Comparison of ENCODE assay signal across 17 cellular contexts in the genomic region with DNA sequence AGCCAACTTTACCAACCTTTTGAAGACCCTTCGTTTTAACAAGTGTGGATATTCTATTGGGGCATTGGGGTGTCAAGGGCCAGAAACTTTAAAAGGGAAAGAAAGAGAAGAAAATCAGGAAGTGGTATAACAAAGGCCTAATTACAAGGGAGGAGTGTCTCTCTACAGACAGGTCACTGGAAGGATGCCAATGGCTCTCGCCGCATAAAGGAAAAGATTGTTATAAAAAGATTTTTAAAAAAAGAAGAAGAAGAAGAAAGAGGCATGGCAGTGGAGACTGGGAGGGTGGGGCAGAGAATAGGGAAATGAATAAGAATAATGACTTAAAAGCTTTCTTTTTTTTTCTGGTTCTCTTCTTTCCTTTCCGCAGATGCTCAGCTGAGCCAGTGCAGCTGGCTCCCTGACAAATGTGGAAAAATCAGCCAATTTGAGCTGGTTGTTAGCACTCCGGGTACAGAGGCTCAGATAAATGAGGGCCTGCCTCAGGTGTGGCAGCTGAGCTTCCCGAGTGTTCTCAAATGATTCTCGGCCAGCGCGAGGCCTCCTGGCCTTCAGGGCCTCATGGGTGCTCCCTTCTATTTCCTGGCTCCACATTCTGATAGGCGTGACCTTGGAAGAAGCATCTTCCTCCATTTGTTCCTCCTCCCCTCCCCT.
DNase-seq lines count a peak whose midpoint lies in the region; TF ChIP-seq lines count a peak whose summit lies in the region.
"Had no signal": no experiment of that assay in that cellular context is flagged by ENCODE, and none has a peak within 500 bp of the region (broad histone marks: within the 10 kb centered on the region; RNA-seq: fewer than 3 reads in every experiment).

No MANE protein-coding gene starts in this region.

- H3K4me1 ChIP-seq in breast epithelium (no peaks in the 10 kb centered on the region), PC-9 (replicated peaks; ENCODE audit: insufficient read depth) (peaks cover 22% of the 10 kb centered on the region), left ventricle myocardium inferior (peaks cover 28% of the 10 kb centered on the region)
- H3K4me1 ChIP-seq: A549, ascending aorta had no signal

- no peaks in the 10 kb centered on the region for H3K36me3 ChIP-seq in breast epithelium
- no peaks in the 10 kb centered on the region for H3K36me3 ChIP-seq in PC-9 (ENCODE audit: low read depth)
- no peaks in the 10 kb centered on the region for H3K36me3 ChIP-seq in left ventricle myocardium inferior
- H3K36me3 ChIP-seq: ascending aorta, SJSA1, vagina had no signal

- peak overlapping the region; percentile 23 for H3K4me2 ChIP-seq in PC-9
- H3K4me2 ChIP-seq: A549 had no signal

- TF ChIP-seq CTCF in breast epithelium (IDR thresholded peaks at IDR 0.05) (no peak), MCF 10A (IDR thresholded peaks at IDR 0.05; ENCODE audit: unreplicated experiment) (no peak), PC-9 (conservative IDR thresholded peaks at IDR 0.05) (no peak), left ventricle myocardium inferior (IDR thresholded peaks at IDR 0.05; ENCODE audit: borderline replicate concordance) (no peak), type B pancreatic cell (conservative IDR thresholded peaks at IDR 0.05) (no peak), GM13977 (IDR thresholded peaks at IDR 0.05; ENCODE audit: extremely low read depth, insufficient read depth, missing control alignments) (no peak)

- no peaks in the 10 kb centered on the region for H3K27me3 Mint-ChIP-seq in MCF 10A (ENCODE audit: insufficient read depth, unreplicated experiment)
- H3K27me3 Mint-ChIP-seq in type B pancreatic cell, result no peaks in the 10 kb centered on the region

- H3K27ac ChIP-seq in breast epithelium (peak overlapping the region; percentile 66 to 73), PC-9 (no peak overlapping the region), left ventricle myocardium inferior (replicated peaks) (peak overlapping the region; percentile 63)
- H3K27ac ChIP-seq: A549, ascending aorta, SJSA1, vagina had no signal

- no peak overlapping the region for H3K4me3 ChIP-seq in breast epithelium
- no peak overlapping the region for H3K4me3 ChIP-seq in PC-9
- H3K4me3 ChIP-seq in left ventricle myocardium inferior, result peak overlapping the region; percentile 18
- H3K4me3 ChIP-seq: A549, ascending aorta, lung, SJSA1, vagina had no signal

- intact Hi-C loops in breast epithelium (cut with DNase I; ENCODE audit: low total_unique reads) (no loop called here), MCF 10A (cut with micrococcal nuclease) (no loop called here), PC-9 (cut with micrococcal nuclease; ENCODE audit: unreplicated experiment) (no loop called here), left ventricle myocardium inferior (cut with micrococcal nuclease) (no loop called here)

- H3F3A ChIP-seq in PC-9 (ENCODE audit: insufficient read depth, low read depth), result 0 out of 2 replicates have a peak, but pooled peaks cover 5% of the 10 kb centered on the region

- H3K9me3 ChIP-seq in breast epithelium (no peaks in the 10 kb centered on the region), PC-9 (ENCODE audit: insufficient read depth, low read depth) (no peaks in the 10 kb centered on the region), left ventricle myocardium inferior (replicated peaks) (no peaks in the 10 kb centered on the region)
- H3K9me3 ChIP-seq: A549, ascending aorta, SJSA1, vagina had no signal

- H3K9me3 Mint-ChIP-seq in MCF 10A (ENCODE audit: unreplicated experiment) (no peaks in the 10 kb centered on the region), type B pancreatic cell (no peaks in the 10 kb centered on the region)
- H3K9me3 Mint-ChIP-seq: stimulated activated memory B cell treated with anti-CD40 and anti-IgM and Interleukin-4, amounts not matched to agents 10 μg/mL and 1 μg/mL and 100 μg/mL, for 72 hours had no signal

- no peaks in the 10 kb centered on the region for H3K27me3 ChIP-seq in breast epithelium
- no peaks in the 10 kb centered on the region for H3K27me3 ChIP-seq in PC-9 (ENCODE audit: insufficient read depth, low read depth)
- H3K27me3 ChIP-seq in left ventricle myocardium inferior (ENCODE audit: low read depth), result no peaks in the 10 kb centered on the region
- H3K27me3 ChIP-seq: ascending aorta, SJSA1, vagina had no signal

- no peak overlapping the region for H2AFZ ChIP-seq in PC-9

- H3K9me2 ChIP-seq in PC-9 (ENCODE audit: insufficient read depth), result no peaks in the 10 kb centered on the region

- no peaks in the 10 kb centered on the region for H3K36me3 Mint-ChIP-seq in MCF 10A (ENCODE audit: insufficient read depth, unreplicated experiment)
- H3K36me3 Mint-ChIP-seq in type B pancreatic cell, result no peaks in the 10 kb centered on the region
- H3K36me3 Mint-ChIP-seq: stimulated activated memory B cell treated with anti-CD40 and anti-IgM and Interleukin-4, amounts not matched to agents 10 μg/mL and 1 μg/mL and 100 μg/mL, for 72 hours had no signal

- DNase-seq in breast epithelium (ENCODE audit: low spot score in 2 of 2), result no peak
- DNase-seq in MCF 10A (ENCODE audit: unreplicated experiment), result no peak
- no peak for DNase-seq in PC-9
- DNase-seq in left ventricle myocardium inferior, result peak; percentile 22
- no peak for DNase-seq in type B pancreatic cell (ENCODE audit: extremely low spot score, unreplicated experiment)
- DNase-seq in NK-92 (lab: John Stamatoyannopoulos, UW; ENCODE audit: unreplicated experiment), result no peak
- no peak for DNase-seq in islet precursor cell
- DNase-seq in GM13977 (ENCODE audit: low spot score), result no peak
- DNase-seq: activated gamma-delta T cell, NCI-H1417 treated with DMSO at 0.1 percent for 48 hours, NCI-H774 had no signal

- H3K27ac Mint-ChIP-seq in MCF 10A (ENCODE audit: low read depth, unreplicated experiment), result no peak overlapping the region
- H3K27ac Mint-ChIP-seq in type B pancreatic cell, result peak overlapping the region; percentile 48
- H3K27ac Mint-ChIP-seq: stimulated activated memory B cell treated with anti-CD40 and anti-IgM and Interleukin-4, amounts not matched to agents 10 μg/mL and 1 μg/mL and 100 μg/mL, for 72 hours had no signal

- H3K79me2 ChIP-seq in PC-9 (ENCODE audit: low read depth), result no peaks in the 10 kb centered on the region

- H3K4me1 Mint-ChIP-seq in MCF 10A (ENCODE audit: insufficient read depth, unreplicated experiment) (no peaks in the 10 kb centered on the region), type B pancreatic cell (ENCODE audit: unreplicated experiment) (peaks cover 21% of the 10 kb centered on the region)
- H3K4me1 Mint-ChIP-seq: stimulated activated memory B cell treated with anti-CD40 and anti-IgM and Interleukin-4, amounts not matched to agents 10 μg/mL and 1 μg/mL and 100 μg/mL, for 72 hours had no signal

- H3K4me3 Mint-ChIP-seq in MCF 10A (ENCODE audit: unreplicated experiment) (no peak overlapping the region), type B pancreatic cell (no peak overlapping the region)
- H3K4me3 Mint-ChIP-seq: stimulated activated memory B cell treated with anti-CD40 and anti-IgM and Interleukin-4, amounts not matched to agents 10 μg/mL and 1 μg/mL and 100 μg/mL, for 72 hours had no signal

- in situ Hi-C loops in GM13977 (cut with MboI; ENCODE audit: low pct_unique_long_range_greater_than_20kb, low sequenced_read_pairs, unreplicated experiment), result no loop called here

- no peak for TF ChIP-seq POLR2A in breast epithelium (IDR thresholded peaks at IDR 0.05)

- H4K20me1 ChIP-seq in PC-9 (ENCODE audit: insufficient read depth), result no peaks in the 10 kb centered on the region

- CTCF ChIA-PET in MCF 10A (lab: Yijun Ruan, JAX) (no interaction called here), PC-9 (lab: Charles Lee) (no interaction called here)

- BruUV-seq in MCF 10A (replicated peaks; lab: Mats Ljungman, UMichigan) (no TSS peak), PC-9 (replicated peaks; lab: Mats Ljungman, UMichigan) (no TSS peak)

- POLR2A ChIA-PET in MCF 10A (lab: Yijun Ruan, JAX) (no interaction called here), PC-9 (lab: Charles Lee; ENCODE audit: unreplicated experiment) (no interaction called here)
